Comparison of ENCODE assay signal across 8 cellular contexts in the genomic region with DNA sequence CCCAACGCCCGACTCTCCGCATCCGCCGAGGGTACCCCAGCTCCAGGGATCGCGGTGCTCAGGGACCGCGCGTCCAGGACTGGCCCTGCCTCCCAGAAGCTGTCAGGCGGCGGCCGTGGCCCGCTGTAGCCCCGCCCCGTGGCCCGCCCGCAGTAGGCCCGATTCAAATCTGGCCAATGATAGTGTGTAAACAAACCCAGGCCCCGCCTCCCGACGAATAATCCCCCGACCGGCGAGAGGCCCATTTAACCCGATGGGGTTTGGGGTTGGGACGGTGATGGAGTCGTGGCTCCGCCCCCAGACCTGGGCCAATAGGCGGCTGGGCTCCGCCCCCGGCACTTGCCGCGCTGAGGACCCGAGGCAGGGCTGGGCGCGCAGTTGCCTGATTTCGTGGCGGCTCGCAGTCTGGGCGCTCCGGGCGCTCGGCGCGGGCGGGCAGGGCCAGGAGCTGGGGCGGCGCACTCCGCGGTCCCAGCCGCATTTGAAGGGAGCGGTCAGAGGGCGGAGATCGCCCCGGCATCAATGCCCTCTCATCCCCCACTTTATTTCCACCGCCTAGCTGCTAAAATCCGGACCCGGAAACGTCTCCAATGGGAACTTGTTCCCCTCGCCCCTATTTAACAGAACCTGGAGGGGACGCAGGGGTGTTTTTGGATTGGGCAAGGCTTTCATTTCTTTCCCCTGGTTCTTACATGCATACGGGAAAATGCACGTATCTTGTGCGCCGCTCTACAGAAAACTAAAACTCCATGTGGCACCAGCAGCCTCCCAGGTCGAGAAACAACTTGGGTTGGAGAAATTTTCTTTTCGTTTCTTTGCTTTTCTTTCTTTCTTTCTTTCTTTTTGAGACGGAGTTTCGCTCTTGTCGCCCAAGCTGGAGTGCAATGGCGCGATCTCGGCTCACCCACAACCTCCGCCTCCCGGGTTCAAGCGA. TPM values are rescaled to one million over a fixed set of nuclear protein-coding genes. Genes with fewer than 3 reads are reported as not detected.
A peak's percentile ranks its signal among the peaks of the same experiment; 100 is the strongest.
DNase-seq lines count a peak whose midpoint lies in the region; ATAC-seq and TF ChIP-seq lines count a peak whose summit lies in the region.

No MANE protein-coding gene starts in this region.

- peak overlapping the region; percentile 72 for H3K4me3 ChIP-seq in BLaER1
- peak overlapping the region; percentile 74 for H3K4me3 ChIP-seq in coronary artery

- intact Hi-C loops in left colon (cut with DNase I, micrococcal nuclease): no loop called here

- H3K27ac ChIP-seq in BLaER1 (peak overlapping the region; percentile 89), coronary artery (peak overlapping the region; percentile 86 to 92)

- ATAC-seq in GM19324 (IDR thresholded peaks at IDR 0.05; ENCODE audit: low FRiP score, unreplicated experiment): peak; percentile 95
- ATAC-seq in HG03460 (IDR thresholded peaks at IDR 0.05; ENCODE audit: unreplicated experiment): peak; percentile 93
- peak; percentile 93 for ATAC-seq in left colon

- peaks cover 23% of the 10 kb centered on the region for H3K4me1 ChIP-seq in BLaER1

- no peaks in the 10 kb centered on the region for H4K20me1 ChIP-seq in BLaER1

- peak; percentile 97 for DNase-seq in NCI-H524 treated with DMSO at 0.1 percent for 48 hours (lab: John Stamatoyannopoulos, UW)
- peak; percentile 100 for DNase-seq in activated CD4-positive, alpha-beta T cell treated with anti-CD3 and anti-CD28 coated beads for 48 hours
- DNase-seq in coronary artery (ENCODE audit: low spot score): peak; percentile 100
- DNase-seq in left colon: peak; percentile 100
- DNase-seq in stimulated activated CD4-positive, alpha-beta T cell treated with anti-CD3 and anti-CD28 coated beads, Interleukin-1b, Interleukin-23, amount 100 ng/mL, for 4 hours (ENCODE audit: low read depth in 2 of 2): peak; percentile 98 to 99

- H3K4me2 ChIP-seq in BLaER1: peak overlapping the region; percentile 90

- H3K9ac ChIP-seq in BLaER1: peak overlapping the region; percentile 86

- 0 out of 2 replicates have a peak, but pooled peaks cover 9% of the 10 kb centered on the region for H3K27me3 ChIP-seq in BLaER1

- no peaks in the 10 kb centered on the region for H3K9me3 ChIP-seq in BLaER1

- TF ChIP-seq CTCF in coronary artery (IDR thresholded peaks at IDR 0.05): no peak

- no peaks in the 10 kb centered on the region for H3K36me3 ChIP-seq in BLaER1

RNA-seq across cellular contexts. Expression of a gene that starts 8.4 kb away (rescaled TPM):
- 10 to 100 TPM; 14.9 to 16.8 TPM for total RNA-seq in left colon

RNA-seq across cellular contexts. Expression of a gene that starts 27.6 kb away (rescaled TPM):
- total RNA-seq in left colon: under 1 TPM in 1 of 2 donors, not detected in 1; 0.11 TPM

Comparison
In these comparisons a context has a peak if more than half of its experiments do, and no peak if none do; other contexts are left out.
1. Peak in every context shown above with its lines: DNase-seq, ATAC-seq, H3K4me3 ChIP-seq and H3K27ac ChIP-seq.